ENCODE assay signal across 15 cellular contexts in genomic region chr1:229643996-229644748, GRCh38. TPM values are rescaled to one million over a fixed set of nuclear protein-coding genes. Genes with fewer than 3 reads are reported as not detected.
A peak's percentile ranks its signal among the peaks of the same experiment; 100 is the strongest.
DNase-seq lines count a peak whose midpoint lies in the region; ATAC-seq, FAIRE-seq and TF ChIP-seq lines count a peak whose summit lies in the region.
"Had no signal": no experiment of that assay in that cellular context is flagged by ENCODE, and none has a peak within 500 bp of the region (broad histone marks: within the 10 kb centered on the region; RNA-seq: fewer than 3 reads in every experiment).

No MANE protein-coding gene starts in this region.

- H3K4me1 ChIP-seq in GM23338 (ENCODE audit: insufficient read depth) = no peaks in the 10 kb centered on the region
- no peaks in the 10 kb centered on the region for H3K4me1 ChIP-seq in naive thymus-derived CD4-positive, alpha-beta T cell (ENCODE audit: control insufficient read depth in 2 of 2, insufficient read depth in 2 of 2, low read length in 2 of 2)
- no peaks in the 10 kb centered on the region for H3K4me1 ChIP-seq in testis
- H3K4me1 ChIP-seq in kidney (ENCODE audit: control insufficient read depth in 1 of 2, insufficient read depth in 1 of 2, low read depth in 1 of 2, low read length in 2 of 2) = no peaks in the 10 kb centered on the region

- no peak overlapping the region for H3K4me3 ChIP-seq in GM12865 (ENCODE audit: low read depth, low read length)
- no peak overlapping the region for H3K4me3 ChIP-seq in GM23338
- no peak overlapping the region for H3K4me3 ChIP-seq in naive thymus-derived CD4-positive, alpha-beta T cell (ENCODE audit: low read length)
- H3K4me3 ChIP-seq in testis = no peak overlapping the region
- no peak overlapping the region for H3K4me3 ChIP-seq in kidney (ENCODE audit: low read length in 2 of 2)
- H3K4me3 ChIP-seq: esophagus squamous epithelium had no signal

- no peak overlapping the region for H3K9ac ChIP-seq in kidney (ENCODE audit: low read length in 2 of 2)

- H3K4me2 ChIP-seq in GM23338 = no peak overlapping the region

- H3K79me2 ChIP-seq in GM23338 (replicated peaks; ENCODE audit: insufficient read depth) = peaks cover 38% of the 10 kb centered on the region

- peaks cover 3% of the 10 kb centered on the region for H3K27me3 Mint-ChIP-seq in GM23338 (ENCODE audit: insufficient read depth, low read depth, poor library complexity)
- H3K27me3 Mint-ChIP-seq in naive thymus-derived CD4-positive, alpha-beta T cell = no peaks in the 10 kb centered on the region

- POLR2A ChIA-PET in naive thymus-derived CD4-positive, alpha-beta T cell (lab: Charles Lee) = no interaction called here

- in situ Hi-C loops in GM13976 (cut with MboI; ENCODE audit: low sequenced_read_pairs, unreplicated experiment) = no loop called here

- H3K4me3 Mint-ChIP-seq in GM23338 = no peak overlapping the region
- H3K4me3 Mint-ChIP-seq in naive thymus-derived CD4-positive, alpha-beta T cell = no peak overlapping the region

- no peak for TF ChIP-seq CTCF in GM12865 (IDR thresholded peaks at IDR 0.05; ENCODE audit: insufficient read depth, low read depth, low read length, missing control alignments)
- TF ChIP-seq CTCF in GM23338 (conservative IDR thresholded peaks at IDR 0.05; ENCODE audit: low read depth in 2 of 2) = no peak
- no peak for TF ChIP-seq CTCF in GM13976 (IDR thresholded peaks at IDR 0.05; ENCODE audit: borderline replicate concordance, control extremely low read depth, extremely low read depth, insufficient read depth, missing control alignments)
- no peak for TF ChIP-seq CTCF in testis (IDR thresholded peaks at IDR 0.05)
- TF ChIP-seq CTCF in kidney (IDR thresholded peaks at IDR 0.05; ENCODE audit: borderline replicate concordance, extremely low read depth, insufficient read depth) = no peak

- H3K27ac Mint-ChIP-seq in GM23338 = 0 out of 2 replicates have a peak overlapping the region, but pooled peaks have one; percentile 72
- H3K27ac Mint-ChIP-seq in naive thymus-derived CD4-positive, alpha-beta T cell = no peak overlapping the region

- H2AFZ ChIP-seq in GM23338 = no peak overlapping the region

- H3K36me3 Mint-ChIP-seq in GM23338 (ENCODE audit: low read depth) = peaks cover 69% of the 10 kb centered on the region
- peaks cover 12 to 41% (median 18%) of the 10 kb centered on the region in 5 donors for H3K36me3 Mint-ChIP-seq in naive thymus-derived CD4-positive, alpha-beta T cell

- H3K36me3 ChIP-seq in GM23338 (ENCODE audit: insufficient read depth) = peaks cover 36% of the 10 kb centered on the region
- peaks cover 8 to 69% (median 13%) of the 10 kb centered on the region in 3 experiments for H3K36me3 ChIP-seq in naive thymus-derived CD4-positive, alpha-beta T cell (ENCODE audit: control insufficient read depth in 2 of 3, insufficient read depth in 3 of 3, low read length in 3 of 3)
- H3K36me3 ChIP-seq in testis (ENCODE audit: low read depth, missing control alignments) = no peaks in the 10 kb centered on the region
- H3K36me3 ChIP-seq in kidney (ENCODE audit: control insufficient read depth in 1 of 2, insufficient read depth in 2 of 2, low read length in 2 of 2) = peaks cover 27% of the 10 kb centered on the region in 2 donors

- no peaks in the 10 kb centered on the region for H3K4me1 Mint-ChIP-seq in GM23338
- peaks cover 5 to 12% (median 7%) of the 10 kb centered on the region in 7 donors for H3K4me1 Mint-ChIP-seq in naive thymus-derived CD4-positive, alpha-beta T cell

- intact Hi-C loops in naive thymus-derived CD4-positive, alpha-beta T cell (cut with micrococcal nuclease) = no loop called here
- intact Hi-C loops in testis (cut with DNase I; ENCODE audit: low total_unique reads) = no loop called here
- intact Hi-C loops in kidney (cut with DNase I) = no loop called here

- H3F3A ChIP-seq in GM23338 (replicated peaks; ENCODE audit: low read depth) = no peaks in the 10 kb centered on the region

- no peaks in the 10 kb centered on the region for H3K9me3 Mint-ChIP-seq in GM23338
- no peaks in the 10 kb centered on the region for H3K9me3 Mint-ChIP-seq in naive thymus-derived CD4-positive, alpha-beta T cell

- H3K9me2 ChIP-seq in GM23338 (ENCODE audit: insufficient read depth) = no peaks in the 10 kb centered on the region

- WGBS in testis, 2 donors = 90 to 92% methylated on average over 6 of the region's 6 CpGs

- H3K27ac ChIP-seq in GM23338 (ENCODE audit: low read depth) = no peak overlapping the region
- no peak overlapping the region for H3K27ac ChIP-seq in naive thymus-derived CD4-positive, alpha-beta T cell (ENCODE audit: low read depth, low read length)
- no peak overlapping the region for H3K27ac ChIP-seq in testis
- no peak overlapping the region for H3K27ac ChIP-seq in kidney (ENCODE audit: low read depth in 2 of 2, low read length in 2 of 2)
- H3K27ac ChIP-seq: brain microvascular endothelial cell, esophagus squamous epithelium had no signal

- H3K27me3 ChIP-seq in GM23338 (ENCODE audit: insufficient read depth) (no peaks in the 10 kb centered on the region), testis (no peaks in the 10 kb centered on the region)
- H3K27me3 ChIP-seq in naive thymus-derived CD4-positive, alpha-beta T cell (ENCODE audit: control insufficient read depth in 2 of 2, insufficient read depth in 2 of 2, low read length in 2 of 2) = no peaks in the 10 kb centered on the region
- H3K27me3 ChIP-seq: brain microvascular endothelial cell, esophagus squamous epithelium had no signal

- H4K20me1 ChIP-seq in GM23338 (replicated peaks; ENCODE audit: insufficient read depth) = peaks cover 20% of the 10 kb centered on the region

- FAIRE-seq in kidney (lab: Jason Lieb, UNC) = no peak

- peak; percentile 33 for DNase-seq in GM12865 (ENCODE audit: low read depth)
- DNase-seq in GM23338 (ENCODE audit: low spot score) = no peak
- peak; percentile 8 for DNase-seq in RPMI7951 (ENCODE audit: low read depth)
- DNase-seq in naive thymus-derived CD4-positive, alpha-beta T cell = no peak
- no peak for DNase-seq in GM13976 (ENCODE audit: low spot score)
- no peak for DNase-seq in testis
- DNase-seq in kidney = no peak
- no peak for DNase-seq in T1000 (lab: John Stamatoyannopoulos, UW)
- DNase-seq: brain microvascular endothelial cell, Calu3, esophagus squamous epithelium, HCEC 1CT, kidney glomerular epithelial cell, NCI-H146, nucleus accumbens had no signal

- no peaks in the 10 kb centered on the region for H3K9me3 ChIP-seq in naive thymus-derived CD4-positive, alpha-beta T cell (ENCODE audit: control insufficient read depth in 2 of 3, low read length in 3 of 3)
- no peaks in the 10 kb centered on the region for H3K9me3 ChIP-seq in testis
- H3K9me3 ChIP-seq in kidney (ENCODE audit: control insufficient read depth in 1 of 2, low read length in 2 of 2) = no peaks in the 10 kb centered on the region
- H3K9me3 ChIP-seq: esophagus squamous epithelium had no signal

- no peak for ATAC-seq in GM23338
- peak; percentile 22 for ATAC-seq in naive thymus-derived CD4-positive, alpha-beta T cell

- CTCF ChIA-PET in naive thymus-derived CD4-positive, alpha-beta T cell (lab: Charles Lee) = no interaction called here

- no peak for TF ChIP-seq POLR2A in testis (IDR thresholded peaks at IDR 0.05)

TF ChIP-seq in GM23338, 12 proteins besides CTCF, POLR2A, EP300 and RAD21:
- TF ChIP-seq EZH2phosphoT487 (IDR thresholded peaks at IDR 0.05; ENCODE audit: unreplicated experiment) (no peak), ETS1 (IDR thresholded peaks at IDR 0.05) (no peak), EZH2 (IDR thresholded peaks at IDR 0.05; ENCODE audit: low read depth, unreplicated experiment) (no peak), ZNF331 (CRISPR knock-in tag; IDR thresholded peaks at IDR 0.05; ENCODE audit: low read depth) (no peak)

RNA-seq across cellular contexts. Expression of gene URB2, which starts 18.1 kb away (rescaled TPM):
- total RNA-seq in GM23338 (2014; rRNA removed; shearing (Covaris generic)) = 42.6 and 44.3 TPM in 2 replicates
- polyA plus RNA-seq in GM23338 (2016; fragmentation: Nextera tagmentation; extraction: Ambion mirVana) = 7.6 and 7.9 TPM in 2 replicates
- total RNA-seq in RPMI7951 (2014; rRNA removed; shearing (Covaris generic)) = 4.7 and 6.3 TPM in 2 replicates
- 10 to 100 TPM in 4 of 5 experiments, 1 to 10 TPM in 1; 6.2 to 18.2 (median 11.0) TPM for total RNA-seq in naive thymus-derived CD4-positive, alpha-beta T cell
- 1 to 10 TPM; 5.6 to 8.2 TPM for polyA plus RNA-seq in naive thymus-derived CD4-positive, alpha-beta T cell
- 10 to 100 TPM; 18.7 to 18.8 TPM for total RNA-seq in testis
- 15.9 TPM for polyA plus RNA-seq in testis (ENCODE audit: insufficient read depth, low read depth, low replicate concordance)
- total RNA-seq in kidney = 8.3 TPM
- 1.4 TPM for polyA plus RNA-seq in kidney (ENCODE audit: insufficient read depth, low read depth, low replicate concordance)

RNA-seq across cellular contexts. Expression of gene TAF5L, which starts 18.2 kb away (rescaled TPM):
- total RNA-seq in GM23338 (2014; rRNA removed; shearing (Covaris generic)) = 12.9 and 17.6 TPM in 2 replicates
- polyA plus RNA-seq in GM23338 (2016; fragmentation: Nextera tagmentation; extraction: Ambion mirVana) (4.5 and 5.6 TPM in 2 replicates), testis (ENCODE audit: insufficient read depth, low read depth, low replicate concordance) (12.8 TPM), kidney (ENCODE audit: insufficient read depth, low read depth, low replicate concordance) (7.1 TPM)
- 13.5 and 13.9 TPM in 2 replicates for total RNA-seq in RPMI7951 (2014; rRNA removed; shearing (Covaris generic))
- 10 to 100 TPM; 17.3 to 27.2 (median 19.8) TPM for total RNA-seq in naive thymus-derived CD4-positive, alpha-beta T cell
- 1 to 10 TPM; 4.7 to 6.8 TPM for polyA plus RNA-seq in naive thymus-derived CD4-positive, alpha-beta T cell
- total RNA-seq in testis (10 to 100 TPM; 18.4 to 24.6 TPM), kidney (19.6 TPM)

Comparison
In these comparisons a context has a peak if more than half of its experiments do, and no peak if none do; other contexts are left out.
1. DNase-seq: peak in GM12865 (single experiment) and RPMI7951 (single experiment); none in GM23338 (single experiment), naive thymus-derived CD4-positive, alpha-beta T cell (0 of 9), GM13976 (single experiment), testis (single experiment), kidney (single experiment) and T1000 (single experiment).